Comparison of ENCODE assay signal across 23 cellular contexts in the genomic region with DNA sequence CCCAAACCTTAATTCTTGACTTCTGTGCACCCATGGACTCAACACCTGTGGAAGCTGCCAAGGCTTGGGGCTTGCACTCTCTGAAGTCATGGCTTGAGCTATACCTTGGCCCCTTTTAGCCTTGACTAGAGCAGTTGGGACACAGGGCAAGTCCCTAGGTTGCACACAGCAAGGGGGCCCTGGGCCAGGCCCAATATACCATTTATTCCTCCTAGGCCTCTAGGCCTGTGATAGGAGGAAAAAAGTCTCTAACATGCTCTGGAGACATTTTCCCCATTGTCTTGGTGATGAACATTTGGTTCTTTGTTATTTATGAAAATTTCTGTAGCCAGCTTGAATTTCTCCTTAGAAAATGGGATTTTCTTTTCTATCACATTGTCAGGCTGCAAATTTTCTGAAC.
"Had no signal": no experiment of that assay in that cellular context is flagged by ENCODE, and none has a peak within 500 bp of the region (broad histone marks: within the 10 kb centered on the region; RNA-seq: fewer than 3 reads in every experiment).

No MANE protein-coding gene starts in this region.

- H3K4me1 ChIP-seq: colonic mucosa, esophagus muscularis mucosa, heart right ventricle, left ventricle myocardium inferior, lower lobe of right lung had no signal

- H3K9me3 ChIP-seq: colonic mucosa had no signal

- DNase-seq: colonic mucosa; cortex of kidney; effector CD8-positive, alpha-beta T cell; effector memory CD8-positive, alpha-beta T cell; foreskin keratinocyte; glutamatergic neuron; head of caudate nucleus; heart right ventricle; hippocampal formation; immature natural killer cell; islet precursor cell; kidney; kidney glomerular epithelial cell; left colon; left ventricle myocardium inferior; lower lobe of right lung; mesenchymal stem cell; mucosa of descending colon; naive B cell had no signal

- FAIRE-seq: endothelial cell of umbilical vein, frontal cortex, kidney had no signal

- ATAC-seq: effector memory CD8-positive, alpha-beta T cell; foreskin keratinocyte; heart right ventricle; left colon; left lobe of liver; lower lobe of right lung; mucosa of descending colon had no signal

- H3K27me3 ChIP-seq: colonic mucosa, esophagus muscularis mucosa, foreskin keratinocyte, heart right ventricle had no signal

- H3K36me3 ChIP-seq: colonic mucosa, esophagus muscularis mucosa, heart right ventricle, left ventricle myocardium inferior, lower lobe of right lung had no signal

- H3K4me3 ChIP-seq: colonic mucosa, esophagus muscularis mucosa, heart right ventricle, left ventricle myocardium inferior, lower lobe of right lung, mucosa of descending colon had no signal

- H3K27ac ChIP-seq: colonic mucosa, esophagus muscularis mucosa, foreskin keratinocyte, heart right ventricle, left ventricle myocardium inferior, lower lobe of right lung had no signal
